Comparison of ENCODE assay signal across 1 cellular context in the genomic region with DNA sequence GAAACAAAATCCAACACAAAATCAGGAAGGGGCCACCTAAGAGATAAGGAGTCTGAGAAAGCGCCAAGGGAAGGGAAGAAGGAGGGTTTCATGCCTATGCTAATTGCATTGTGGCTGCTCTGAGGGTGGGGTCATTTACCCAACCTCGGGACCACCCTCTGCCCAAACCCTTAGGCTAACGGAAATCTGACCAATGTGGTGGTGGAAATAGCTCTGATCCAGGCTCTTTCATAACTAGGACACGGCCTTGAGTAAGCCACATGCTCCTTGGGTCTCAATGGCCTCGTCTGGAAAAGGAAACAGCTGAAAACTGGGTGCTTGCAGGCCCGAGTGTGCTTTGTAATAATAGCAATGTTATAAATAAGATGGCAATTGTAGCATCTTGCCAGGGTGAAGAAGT.
TF ChIP-seq lines count a peak whose summit lies in the region.

No MANE protein-coding gene starts in this region.

TF ChIP-seq in H1, 55 proteins besides CTCF, POLR2A, EP300 and RAD21:
- TF ChIP-seq SAP30 (IDR thresholded peaks at IDR 0.05; ENCODE audit: insufficient read depth, insufficient replicate concordance, low read length) (no peak), KDM1A (IDR thresholded peaks at IDR 0.05; ENCODE audit: borderline replicate concordance, low read length) (no peak), BCL11A (IDR thresholded peaks at IDR 0.05; ENCODE audit: low read depth in 2 of 2, low read length in 2 of 2) (no peak), CBX5 (IDR thresholded peaks at IDR 0.05; ENCODE audit: low read depth, low read length) (no peak)
